In the genomic region with DNA sequence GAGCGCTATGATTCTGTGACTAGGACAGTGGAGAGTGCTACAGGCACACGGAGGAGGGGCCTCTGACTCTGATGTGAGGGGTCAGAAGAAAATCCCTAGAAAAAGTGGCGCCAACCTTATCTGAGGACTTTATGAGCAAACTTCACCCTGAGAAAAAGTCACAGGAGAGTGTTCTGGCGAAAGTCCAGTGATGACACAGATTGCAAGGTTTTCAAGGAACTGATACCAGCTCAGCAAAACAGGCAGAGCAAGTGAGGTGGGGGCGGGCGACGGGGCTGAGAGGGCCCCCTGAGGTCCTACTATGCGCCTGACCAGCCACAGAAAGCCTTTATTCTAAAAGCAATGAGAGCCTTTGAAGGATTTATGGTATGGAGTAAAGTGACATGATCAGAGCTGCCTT, we compare ENCODE assay signal across 1 cellular context.
A peak's percentile ranks its signal among the peaks of the same experiment; 100 is the strongest.
TF ChIP-seq lines count a peak whose summit lies in the region.

No MANE protein-coding gene starts in this region.

TF ChIP-seq in K562, 482 proteins besides CTCF, POLR2A, EP300 and RAD21 (continued from another document and continues in another):
- TF ChIP-seq VEZF1 (CRISPR knock-in tag; IDR thresholded peaks at IDR 0.05) (peak; percentile 85), CHCHD3 (CRISPR knock-in tag; IDR thresholded peaks at IDR 0.05) (no peak), SOX6 (IDR thresholded peaks at IDR 0.05) (peak; percentile 86), KDM1A (IDR thresholded peaks at IDR 0.05) (peak; percentile 91 to 93), ZNF263 (CRISPR knock-in tag; IDR thresholded peaks at IDR 0.05; ENCODE audit: borderline replicate concordance) (no peak), NFE2L1 (tag; IDR thresholded peaks at IDR 0.05; ENCODE audit: borderline replicate concordance, low read depth) (no peak), CREBBP (IDR thresholded peaks at IDR 0.05; ENCODE audit: low read depth, low read length) (no peak), MAFK (IDR thresholded peaks at IDR 0.05; ENCODE audit: low read length) (peak; percentile 70), STAT5B (CRISPR knock-in tag; IDR thresholded peaks at IDR 0.05) (no peak), HOXB6 (CRISPR knock-in tag; IDR thresholded peaks at IDR 0.05; ENCODE audit: borderline replicate concordance) (no peak), TEAD4 (IDR thresholded peaks at IDR 0.05; ENCODE audit: low read length) (peak; percentile 73; the same call in 1 of the 2 replicates), TEAD4 (CRISPR knock-in tag; IDR thresholded peaks at IDR 0.05; ENCODE audit: borderline replicate concordance) (no peak), PYGO2 (tag; IDR thresholded peaks at IDR 0.05) (peak; percentile 21; the same call in 1 of the 2 replicates), FOXP1 (CRISPR knock-in tag; IDR thresholded peaks at IDR 0.05) (no peak), USF2 (CRISPR knock-in tag; IDR thresholded peaks at IDR 0.05) (no peak), CBFA2T2 (conservative IDR thresholded peaks at IDR 0.05) (peak; percentile 51), ZNF197 (CRISPR knock-in tag; IDR thresholded peaks at IDR 0.05; ENCODE audit: low read depth) (peak; percentile 68; the same call in 1 of the 2 replicates), CREM (IDR thresholded peaks at IDR 0.05; ENCODE audit: low read depth) (peak; percentile 79), LEF1 (IDR thresholded peaks at IDR 0.05) (peak; percentile 47; the same call in 1 of the 2 replicates), ZBTB40 (IDR thresholded peaks at IDR 0.05) (0 out of 2 replicates have a peak, but pooled peaks have one; percentile 17), ZBTB40 (CRISPR knock-in tag; IDR thresholded peaks at IDR 0.05) (no peak), ZNF165 (CRISPR knock-in tag; IDR thresholded peaks at IDR 0.05; ENCODE audit: borderline replicate concordance) (no peak), PML (IDR thresholded peaks at IDR 0.05; ENCODE audit: low read length) (0 out of 2 replicates have a peak, but pooled peaks have one; percentile 39), SMARCA4 (IDR thresholded peaks at IDR 0.05) (peak; percentile 86), RB1 (IDR thresholded peaks at IDR 0.05; ENCODE audit: low read depth) (peak; percentile 76; the same call in 1 of the 2 replicates), SRSF1 (IDR thresholded peaks at IDR 0.05; ENCODE audit: low read depth, low read length) (no peak), ZNF431 (CRISPR knock-in tag; IDR thresholded peaks at IDR 0.05) (no peak), ZNF24 (IDR thresholded peaks at IDR 0.05) (peak; percentile 51; the same call in 1 of the 2 replicates), RNF2 (IDR thresholded peaks at IDR 0.05) (no peak; the same call in 1 of the 2 replicates), TARDBP (IDR thresholded peaks at IDR 0.05) (no peak), NCOA1 (IDR thresholded peaks at IDR 0.05; ENCODE audit: low read depth) (peak; percentile 61; the same call in 1 of the 2 replicates), MIER1 (IDR thresholded peaks at IDR 0.05; ENCODE audit: low read depth) (no peak), ZBTB33 (CRISPR knock-in tag; IDR thresholded peaks at IDR 0.05) (no peak), ATF1 (CRISPR knock-in tag; IDR thresholded peaks at IDR 0.05) (no peak), ATF1 (tag; IDR thresholded peaks at IDR 0.05) (peak; percentile 55), ESRRA (IDR thresholded peaks at IDR 0.05; ENCODE audit: borderline replicate concordance, low read depth) (peak; percentile 55; the same call in 1 of the 2 replicates), RHOXF2B (CRISPR knock-in tag; conservative IDR thresholded peaks at IDR 0.05) (no peak), ZNF316 (IDR thresholded peaks at IDR 0.05) (peak; percentile 91), ZNF589 (CRISPR knock-in tag; IDR thresholded peaks at IDR 0.05; ENCODE audit: low read depth) (peak; percentile 32; the same call in 1 of the 2 replicates)
- TF ChIP-seq, protein P1, sequence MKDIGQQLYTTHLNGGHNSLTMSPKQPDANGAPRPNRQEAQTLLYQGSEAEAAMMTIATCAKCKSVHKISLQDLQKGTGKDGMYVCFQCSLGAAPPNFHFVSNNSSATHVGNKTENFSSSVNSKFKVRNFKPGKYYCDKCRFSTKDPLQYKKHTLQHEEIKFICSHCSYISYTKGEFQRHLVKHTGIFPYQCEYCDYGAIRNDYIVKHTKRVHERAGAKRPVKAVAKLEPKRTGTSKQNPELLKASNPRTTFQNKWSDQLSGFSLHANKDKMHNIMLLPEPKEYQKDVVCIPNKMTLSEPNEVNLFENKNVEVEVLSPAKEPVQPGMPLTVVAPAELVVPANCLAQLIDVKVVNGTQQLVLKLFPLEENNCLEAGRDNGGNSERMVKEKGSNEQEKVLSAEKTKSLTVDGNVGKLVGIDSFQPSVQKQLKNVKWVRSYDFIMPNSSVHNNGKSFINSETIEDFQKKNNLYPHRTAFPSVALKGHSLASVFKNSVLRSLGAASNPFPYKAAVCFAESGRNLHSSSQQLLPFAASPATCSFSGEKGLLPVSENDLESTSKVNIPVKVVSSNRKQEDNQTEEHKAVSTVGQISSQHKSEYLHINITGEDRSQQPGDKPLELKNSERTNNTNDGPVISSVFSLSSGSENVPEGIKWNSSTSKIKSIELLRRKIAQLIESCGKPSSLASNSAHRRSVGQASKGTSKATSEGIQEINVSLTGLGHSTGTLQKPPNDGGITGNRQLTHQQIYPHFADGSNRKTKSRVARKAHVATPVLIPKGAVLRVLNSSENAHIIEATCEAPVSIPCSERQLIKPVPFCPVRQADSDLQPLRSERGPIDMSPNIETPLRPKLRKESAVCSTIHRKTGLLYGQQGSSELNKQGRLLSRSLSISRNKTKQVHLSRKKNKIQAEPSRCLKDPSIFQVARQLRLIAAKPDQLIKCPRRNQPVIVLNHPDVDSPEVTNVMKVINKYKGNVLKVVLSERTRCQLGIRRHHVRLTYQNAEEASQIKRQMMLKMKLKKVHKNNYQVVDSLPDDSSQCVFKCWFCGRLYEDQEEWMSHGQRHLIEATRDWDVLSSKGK (CRISPR knock-in tag; IDR thresholded peaks at IDR 0.05) = no peak
- TF ChIP-seq, protein P2, sequence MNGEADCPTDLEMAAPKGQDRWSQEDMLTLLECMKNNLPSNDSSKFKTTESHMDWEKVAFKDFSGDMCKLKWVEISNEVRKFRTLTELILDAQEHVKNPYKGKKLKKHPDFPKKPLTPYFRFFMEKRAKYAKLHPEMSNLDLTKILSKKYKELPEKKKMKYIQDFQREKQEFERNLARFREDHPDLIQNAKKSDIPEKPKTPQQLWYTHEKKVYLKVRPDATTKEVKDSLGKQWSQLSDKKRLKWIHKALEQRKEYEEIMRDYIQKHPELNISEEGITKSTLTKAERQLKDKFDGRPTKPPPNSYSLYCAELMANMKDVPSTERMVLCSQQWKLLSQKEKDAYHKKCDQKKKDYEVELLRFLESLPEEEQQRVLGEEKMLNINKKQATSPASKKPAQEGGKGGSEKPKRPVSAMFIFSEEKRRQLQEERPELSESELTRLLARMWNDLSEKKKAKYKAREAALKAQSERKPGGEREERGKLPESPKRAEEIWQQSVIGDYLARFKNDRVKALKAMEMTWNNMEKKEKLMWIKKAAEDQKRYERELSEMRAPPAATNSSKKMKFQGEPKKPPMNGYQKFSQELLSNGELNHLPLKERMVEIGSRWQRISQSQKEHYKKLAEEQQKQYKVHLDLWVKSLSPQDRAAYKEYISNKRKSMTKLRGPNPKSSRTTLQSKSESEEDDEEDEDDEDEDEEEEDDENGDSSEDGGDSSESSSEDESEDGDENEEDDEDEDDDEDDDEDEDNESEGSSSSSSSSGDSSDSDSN (IDR thresholded peaks at IDR 0.05; ENCODE audit: borderline replicate concordance in 1 of 2, low read depth in 2 of 2, low read length in 2 of 2) = no peak; a peak in 1 of 4 replicates
- TF ChIP-seq, protein P3, sequence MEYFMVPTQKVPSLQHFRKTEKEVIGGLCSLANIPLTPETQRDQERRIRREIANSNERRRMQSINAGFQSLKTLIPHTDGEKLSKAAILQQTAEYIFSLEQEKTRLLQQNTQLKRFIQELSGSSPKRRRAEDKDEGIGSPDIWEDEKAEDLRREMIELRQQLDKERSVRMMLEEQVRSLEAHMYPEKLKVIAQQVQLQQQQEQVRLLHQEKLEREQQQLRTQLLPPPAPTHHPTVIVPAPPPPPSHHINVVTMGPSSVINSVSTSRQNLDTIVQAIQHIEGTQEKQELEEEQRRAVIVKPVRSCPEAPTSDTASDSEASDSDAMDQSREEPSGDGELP (CRISPR knock-in tag; IDR thresholded peaks at IDR 0.05; ENCODE audit: borderline replicate concordance) = peak; percentile 32; the same call in 1 of the 2 replicates
- TF ChIP-seq, protein P4, sequence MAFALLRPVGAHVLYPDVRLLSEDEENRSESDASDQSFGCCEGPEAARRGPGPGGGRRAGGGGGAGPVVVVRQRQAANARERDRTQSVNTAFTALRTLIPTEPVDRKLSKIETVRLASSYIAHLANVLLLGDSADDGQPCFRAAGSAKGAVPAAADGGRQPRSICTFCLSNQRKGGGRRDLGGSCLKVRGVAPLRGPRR (CRISPR knock-in tag; IDR thresholded peaks at IDR 0.05) = no peak
